Comparison of ENCODE assay signal across 16 cellular contexts in genomic region chr2:164371916-164372315, GRCh38.
"Had no signal": no experiment of that assay in that cellular context is flagged by ENCODE, and none has a peak within 500 bp of the region (broad histone marks: within the 10 kb centered on the region; RNA-seq: fewer than 3 reads in every experiment).

No MANE protein-coding gene starts in this region.

- FAIRE-seq: small intestine had no signal

- DNase-seq: effector memory CD8-positive, alpha-beta T cell; foreskin melanocyte; heart left ventricle; hippocampal formation; mucosa of descending colon; naive thymus-derived CD8-positive, alpha-beta T cell; posterior cingulate gyrus; small intestine; stimulated activated CD4-positive, alpha-beta T cell treated with anti-CD3 and anti-CD28 coated beads, Interleukin-12 subunit alpha, Interleukin-12 subunit beta, amount 100 ng/mL, for 4 hours; stimulated activated naive CD4-positive, alpha-beta T cell; stomach; substantia nigra; uterus had no signal

- H3K4me3 ChIP-seq: heart left ventricle, mucosa of descending colon, right atrium auricular region, stomach, uterus had no signal

- H3K27me3 Mint-ChIP-seq: effector memory CD8-positive, alpha-beta T cell; type B pancreatic cell had no signal

- H3K27ac ChIP-seq: heart left ventricle, neutrophil, right atrium auricular region, stomach, uterus had no signal

- H3K36me3 ChIP-seq: heart left ventricle, neutrophil, right atrium auricular region, stomach, uterus had no signal

- H3K4me1 ChIP-seq: stomach, uterus had no signal

- H3K36me3 Mint-ChIP-seq: naive thymus-derived CD8-positive, alpha-beta T cell; type B pancreatic cell had no signal

- H3K4me1 Mint-ChIP-seq: naive thymus-derived CD8-positive, alpha-beta T cell had no signal

- ATAC-seq: effector memory CD8-positive, alpha-beta T cell; heart left ventricle; mucosa of descending colon; naive thymus-derived CD8-positive, alpha-beta T cell had no signal

- H3K9me3 Mint-ChIP-seq: type B pancreatic cell had no signal

- H3K27ac Mint-ChIP-seq: effector memory CD8-positive, alpha-beta T cell; naive thymus-derived CD8-positive, alpha-beta T cell; type B pancreatic cell had no signal

- H3K9me3 ChIP-seq: mucosa of descending colon, neutrophil, right atrium auricular region, uterus had no signal

- H3K27me3 ChIP-seq: heart left ventricle, neutrophil, right atrium auricular region, stomach, uterus had no signal

- H3K4me3 Mint-ChIP-seq: effector memory CD8-positive, alpha-beta T cell; naive thymus-derived CD8-positive, alpha-beta T cell; type B pancreatic cell had no signal
